Comparison of ENCODE assay signal across 9 cellular contexts in the genomic region with DNA sequence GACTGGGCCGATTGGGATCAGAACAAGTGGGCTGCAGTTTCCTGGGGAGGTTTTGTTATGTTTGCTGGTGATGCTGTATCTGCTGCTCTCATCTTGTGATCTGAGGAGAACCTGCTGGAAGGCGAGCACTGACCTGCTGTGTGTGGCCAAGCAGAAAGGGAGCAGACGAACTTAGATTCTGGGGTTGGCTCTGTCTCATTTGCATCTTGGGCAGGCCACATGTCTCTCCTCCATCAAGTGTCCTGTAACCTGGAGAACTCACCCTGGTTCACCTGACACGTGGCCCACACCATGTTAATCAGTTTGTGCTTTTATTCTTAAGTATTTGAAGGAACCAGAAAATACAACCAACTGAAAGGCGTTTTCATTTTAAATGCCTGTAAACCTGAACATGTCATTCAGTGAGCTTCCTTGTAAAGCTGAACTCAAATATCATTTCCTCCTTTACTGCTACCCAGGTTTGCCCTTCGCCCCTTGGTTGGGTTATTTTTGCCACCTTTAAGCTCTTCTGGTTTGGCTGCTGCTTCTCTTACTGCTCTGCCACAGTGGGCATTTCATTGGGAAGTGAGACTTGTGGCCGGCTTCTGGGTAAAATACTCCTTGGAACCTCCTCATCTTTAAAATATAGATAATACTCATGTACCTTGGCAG. TPM values are rescaled to one million over a fixed set of nuclear protein-coding genes. Genes with fewer than 3 reads are reported as not detected.
DNase-seq lines count a peak whose midpoint lies in the region; ATAC-seq and TF ChIP-seq lines count a peak whose summit lies in the region.
"Had no signal": no experiment of that assay in that cellular context is flagged by ENCODE, and none has a peak within 500 bp of the region (broad histone marks: within the 10 kb centered on the region; RNA-seq: fewer than 3 reads in every experiment).

No MANE protein-coding gene starts in this region.

- H3K9me3 ChIP-seq in parathyroid adenoma (ENCODE audit: control insufficient read depth, low read length) (no peaks in the 10 kb centered on the region), PC-9 (ENCODE audit: insufficient read depth, low read depth) (no peaks in the 10 kb centered on the region)

- H2AFZ ChIP-seq in parathyroid adenoma (peak overlapping the region; percentile 30), PC-9 (no peak overlapping the region)

- H3K27me3 ChIP-seq in parathyroid adenoma (ENCODE audit: control insufficient read depth, insufficient read depth, low read length) (no peaks in the 10 kb centered on the region), PC-9 (ENCODE audit: insufficient read depth, low read depth) (no peaks in the 10 kb centered on the region)

- H3K4me2 ChIP-seq in parathyroid adenoma (ENCODE audit: low read length) (peak overlapping the region; percentile 40), PC-9 (no peak overlapping the region)

- peaks cover 7% of the 10 kb centered on the region for H3F3A ChIP-seq in PC-9 (ENCODE audit: insufficient read depth, low read depth)

- CTCF ChIA-PET in PC-9 (lab: Charles Lee), result no interaction called here

- H3K4me3 ChIP-seq in parathyroid adenoma (ENCODE audit: low read depth, low read length) (no peak overlapping the region), PC-9 (no peak overlapping the region)

- no peaks in the 10 kb centered on the region for H3K9me2 ChIP-seq in PC-9 (ENCODE audit: insufficient read depth)

- POLR2A ChIA-PET in PC-9 (lab: Charles Lee; ENCODE audit: unreplicated experiment), result no interaction called here

- ATAC-seq in GM18909 (IDR thresholded peaks at IDR 0.05; ENCODE audit: poor library complexity, unreplicated experiment), result peak; percentile 75
- ATAC-seq in HG02571 (IDR thresholded peaks at IDR 0.05; ENCODE audit: unreplicated experiment), result peak; percentile 72

- no TSS peak for BruUV-seq in PC-9 (replicated peaks; lab: Mats Ljungman, UMichigan)

- H3K79me2 ChIP-seq in parathyroid adenoma, result peaks cover 17% of the 10 kb centered on the region
- H3K79me2 ChIP-seq in PC-9 (ENCODE audit: low read depth), result no peaks in the 10 kb centered on the region

- no peaks in the 10 kb centered on the region for H3K36me3 ChIP-seq in parathyroid adenoma (ENCODE audit: control insufficient read depth, insufficient read depth, low read length)
- H3K36me3 ChIP-seq in PC-9 (ENCODE audit: low read depth), result no peaks in the 10 kb centered on the region

- peaks cover 23% of the 10 kb centered on the region for H3K4me1 ChIP-seq in parathyroid adenoma
- peaks cover 25% of the 10 kb centered on the region for H3K4me1 ChIP-seq in PC-9 (replicated peaks; ENCODE audit: insufficient read depth)

- peak; percentile 16 for DNase-seq in NCI-H526 treated with DMSO at 0.1 percent for 48 hours (lab: John Stamatoyannopoulos, UW)
- no peak for DNase-seq in NCI-H446 treated with DMSO at 0.1 percent for 48 hours (lab: John Stamatoyannopoulos, UW)
- no peak for DNase-seq in NCI-H2081 treated with DMSO at 0.1 percent for 48 hours (lab: John Stamatoyannopoulos, UW)
- no peak for DNase-seq in PC-9
- no peak for DNase-seq in hippocampal formation (lab: John Stamatoyannopoulos, UW)
- DNase-seq: EL had no signal

- TF ChIP-seq CTCF in parathyroid adenoma (IDR thresholded peaks at IDR 0.05), result no peak
- TF ChIP-seq CTCF in PC-9 (conservative IDR thresholded peaks at IDR 0.05), result no peak

- H4K20me1 ChIP-seq in PC-9 (ENCODE audit: insufficient read depth), result no peaks in the 10 kb centered on the region

- H3K27ac ChIP-seq in parathyroid adenoma, result peak overlapping the region; percentile 66
- H3K27ac ChIP-seq in PC-9, result no peak overlapping the region

- no peak overlapping the region for H3K9ac ChIP-seq in parathyroid adenoma

- intact Hi-C loops in PC-9 (cut with micrococcal nuclease; ENCODE audit: unreplicated experiment), result no loop called here

RNA-seq across cellular contexts. Expression of gene TRAK1, which starts 33.5 kb away (rescaled TPM):
- total RNA-seq in PC-9 (2021), result 43.4 and 46.8 TPM in 2 replicates
